ENCODE assay signal across 32 cellular contexts in genomic region chr11:72635931-72636330, GRCh38. TPM values are rescaled to one million over a fixed set of nuclear protein-coding genes. Genes with fewer than 3 reads are reported as not detected.
DNase-seq lines count a peak whose midpoint lies in the region; ATAC-seq, FAIRE-seq and TF ChIP-seq lines count a peak whose summit lies in the region.
"Had no signal": no experiment of that assay in that cellular context is flagged by ENCODE, and none has a peak within 500 bp of the region (broad histone marks: within the 10 kb centered on the region; RNA-seq: fewer than 3 reads in every experiment).

No MANE protein-coding gene starts in this region.

- peaks cover 15% of the 10 kb centered on the region for H3K27me3 Mint-ChIP-seq in GM23338 (ENCODE audit: insufficient read depth, low read depth, poor library complexity)
- peaks cover 11% of the 10 kb centered on the region for H3K27me3 Mint-ChIP-seq in neural progenitor cell (ENCODE audit: insufficient read depth, low read depth)

- H3K4me3 Mint-ChIP-seq in GM23338 = no peak overlapping the region
- peak overlapping the region; percentile 65 for H3K4me3 Mint-ChIP-seq in neural progenitor cell
- H3K4me3 Mint-ChIP-seq: activated naive CD8-positive, alpha-beta T cell treated with anti-CD3 and anti-CD28 coated beads for 36 hours; nephron had no signal

- H3K79me1 ChIP-seq in H1 (ENCODE audit: low read depth, low read length) = no peaks in the 10 kb centered on the region

- 0 out of 2 replicates have a peak overlapping the region, but pooled peaks have one; percentile 33 for H2BK12ac ChIP-seq in H1 (ENCODE audit: low read depth, low read length)

- H2BK120ac ChIP-seq in H1 (replicated peaks; ENCODE audit: low read depth, low read length) = no peak overlapping the region

- TF ChIP-seq EP300 in H1 (IDR thresholded peaks at IDR 0.05; ENCODE audit: borderline replicate concordance in 1 of 2, low read depth in 2 of 2, low read length in 2 of 2) = no peak

- 0 out of 2 replicates have a peak overlapping the region, but pooled peaks have one; percentile 36 for H2BK15ac ChIP-seq in H1 (ENCODE audit: low read length)

- CTCF ChIA-PET in H1 (lab: Charles Lee; ENCODE audit: partially characterized antibody) = interaction anchor here (0.6 to 39.6 kb wide), 14 partner anchors 7 to 165 kb away, joined by 3 to 624 read pairs (median 7); no protein-coding TSS in a partner anchor

- H3K9me3 Mint-ChIP-seq in GM23338 (no peaks in the 10 kb centered on the region), neural progenitor cell (no peaks in the 10 kb centered on the region)
- H3K9me3 Mint-ChIP-seq: activated naive CD8-positive, alpha-beta T cell treated with anti-CD3 and anti-CD28 coated beads for 36 hours; nephron had no signal

- H3K23me2 ChIP-seq in H1 (ENCODE audit: low read depth, low read length) = peaks cover 3% of the 10 kb centered on the region; the same call in 1 of the 2 replicates

- peak overlapping the region; percentile 83; the same call in 1 of the 2 replicates for H2BK20ac ChIP-seq in H1 (ENCODE audit: low read length)

- H3K9ac ChIP-seq in H1 (replicated peaks in 1 of 4; ENCODE audit: extremely low read depth in 1 of 4, low read depth in 3 of 4, low read length in 3 of 4) = no peak overlapping the region
- H3K9ac ChIP-seq in neural progenitor cell = no peak overlapping the region

- H3K79me2 ChIP-seq in GM23338 (replicated peaks; ENCODE audit: insufficient read depth) (no peaks in the 10 kb centered on the region), H1 (ENCODE audit: control insufficient read depth in 1 of 2, insufficient read depth in 2 of 2, low read length in 2 of 2) (no peaks in the 10 kb centered on the region), neural progenitor cell (ENCODE audit: low read depth) (no peaks in the 10 kb centered on the region)

- H3K4me1 Mint-ChIP-seq in GM23338 = peaks cover 41% of the 10 kb centered on the region
- H3K4me1 Mint-ChIP-seq in neural progenitor cell = peaks cover 19% of the 10 kb centered on the region
- H3K4me1 Mint-ChIP-seq: activated naive CD8-positive, alpha-beta T cell treated with anti-CD3 and anti-CD28 coated beads for 36 hours had no signal

- no peak overlapping the region for H3K27ac ChIP-seq in GM23338 (ENCODE audit: low read depth)
- no peak overlapping the region for H3K27ac ChIP-seq in H1 (ENCODE audit: low read depth, low read length)
- H3K27ac ChIP-seq in neural progenitor cell = no peak overlapping the region
- H3K27ac ChIP-seq: ovary, SJCRH30, testis, VCaP had no signal

- H3K36me3 Mint-ChIP-seq in GM23338 (ENCODE audit: low read depth) (no peaks in the 10 kb centered on the region), neural progenitor cell (no peaks in the 10 kb centered on the region)
- H3K36me3 Mint-ChIP-seq: activated naive CD8-positive, alpha-beta T cell treated with anti-CD3 and anti-CD28 coated beads for 36 hours; CD14-positive monocyte had no signal

- ATAC-seq in GM23338 (peak; percentile 80), SK-N-SH treated with all-trans-retinoic acid at 6 μM for 48 hours (no peak), HG03108 (IDR thresholded peaks at IDR 0.05; ENCODE audit: unreplicated experiment) (no peak), GM21529 (IDR thresholded peaks at IDR 0.05; ENCODE audit: unreplicated experiment) (no peak), HG02623 (IDR thresholded peaks at IDR 0.05; ENCODE audit: unreplicated experiment) (no peak)
- ATAC-seq: esophagus mucosa; stimulated activated naive CD8-positive, alpha-beta T cell treated with anti-CD3 and anti-CD28 coated beads, Interleukin-15, Interleukin-2, amounts not matched to agents 100 U/mL and 50 U/mL, for 24 hours had no signal

- H2BK5ac ChIP-seq in H1 (ENCODE audit: low read depth, low read length) = peak overlapping the region; percentile 54; the same call in 1 of the 2 replicates

- H3F3A ChIP-seq in GM23338 (replicated peaks; ENCODE audit: low read depth) (no peaks in the 10 kb centered on the region), neural progenitor cell (ENCODE audit: low read depth) (peaks cover 4% of the 10 kb centered on the region)

- peak; percentile 59 for DNase-seq in GM23338 (ENCODE audit: low spot score)
- DNase-seq in NB4 (ENCODE audit: low read depth) = peak; percentile 73
- no peak for DNase-seq in H1 (ENCODE audit: low read depth in 1 of 2, low spot score in 2 of 2)
- DNase-seq in neural progenitor cell (ENCODE audit: low spot score) = no peak
- DNase-seq: activated CD4-positive, alpha-beta T cell treated with anti-CD3 and anti-CD28 coated beads for 48 hours; activated CD8-positive, alpha-beta memory T cell treated with anti-CD3 and anti-CD28 coated beads for 24 hours; activated effector memory CD4-positive, alpha-beta T cell treated with anti-CD3 and anti-CD28 coated beads, Interleukin-2, amount 50 U/mL, for 16 hours; activated naive CD8-positive, alpha-beta T cell treated with anti-CD3 and anti-CD28 coated beads for 36 hours; activated T-cell treated with anti-CD3 and anti-CD28 coated beads for 4 hours; cortex of kidney; DMS79 treated with DMSO at 0.1 percent for 48 hours; foreskin fibroblast; GF-D8; IMR-90; NCI-H1048; NCI-H1694 treated with DMSO at 0.1 percent for 48 hours; ovary; SJCRH30; stimulated activated CD4-positive, alpha-beta T cell treated with anti-CD3 and anti-CD28 coated beads, Interleukin-2, amount 100 ng/mL, for 24 hours; stimulated activated naive CD8-positive, alpha-beta T cell treated with anti-CD3 and anti-CD28 coated beads, Interleukin-15, Interleukin-2, amounts not matched to agents 100 U/mL and 50 U/mL, for 24 hours; T1000; testis had no signal

- 64% methylated on average over 7 of the region's 7 CpGs; no CpG with 5 or more reads in 1 of the 2 experiments for WGBS in H1 (ENCODE audit: extremely low coverage in 1 of 2, insufficient coverage in 1 of 2, insufficient read length in 1 of 2, insufficient replicate concordance in 2 of 2, low coverage in 1 of 2, low lambda C conversion rate in 2 of 2, missing lambda C conversion rate in 1 of 2), 2 experiments

- H3K9me2 ChIP-seq in GM23338 (ENCODE audit: insufficient read depth) = no peaks in the 10 kb centered on the region

- no peak overlapping the region for H4K91ac ChIP-seq in H1 (replicated peaks; ENCODE audit: insufficient read length, low read length)

- H3K23ac ChIP-seq in H1 (ENCODE audit: insufficient read length) = no peak overlapping the region

- H4K5ac ChIP-seq in H1 (ENCODE audit: insufficient read length, low read depth, low read length) = no peak overlapping the region

- H3K4me2 ChIP-seq in GM23338 (peak overlapping the region; percentile 62), H1 (ENCODE audit: insufficient read depth in 1 of 2, low read depth in 2 of 2, low read length in 2 of 2) (peak overlapping the region in 1 of 2 experiments; percentile 28; a peak in 2 of 4 replicates), neural progenitor cell (no peak overlapping the region)

- H3K27ac Mint-ChIP-seq in GM23338 (no peak overlapping the region), neural progenitor cell (no peak overlapping the region)
- H3K27ac Mint-ChIP-seq: activated naive CD8-positive, alpha-beta T cell treated with anti-CD3 and anti-CD28 coated beads for 36 hours; nephron had no signal

- H2AFZ ChIP-seq in GM23338 (no peak overlapping the region), H1 (ENCODE audit: low read length) (no peak overlapping the region), neural progenitor cell (replicated peaks) (no peak overlapping the region)

- no peak for TF ChIP-seq POLR2A in NB4 (IDR thresholded peaks at IDR 0.05; ENCODE audit: extremely low read depth, insufficient read length)
- TF ChIP-seq POLR2A in H1 (IDR thresholded peaks at IDR 0.05; ENCODE audit: control extremely low read depth in 1 of 2, low read depth in 2 of 2, low read length in 2 of 2) = no peak

- H3K36me3 ChIP-seq in GM23338 (ENCODE audit: insufficient read depth) (no peaks in the 10 kb centered on the region), H1 (ENCODE audit: control insufficient read depth in 2 of 4, insufficient read depth in 4 of 4, low read length in 3 of 4) (no peaks in the 10 kb centered on the region), neural progenitor cell (no peaks in the 10 kb centered on the region)
- H3K36me3 ChIP-seq: ovary, SJCRH30 had no signal

- H4K20me1 ChIP-seq in GM23338 (replicated peaks; ENCODE audit: insufficient read depth) (no peaks in the 10 kb centered on the region), H1 (replicated peaks in 1 of 2; ENCODE audit: control insufficient read depth in 1 of 2, insufficient read depth in 2 of 2, low read length in 2 of 2) (peaks cover 0 to 5% of the 10 kb centered on the region in 2 experiments), neural progenitor cell (ENCODE audit: low read depth) (no peaks in the 10 kb centered on the region)

- peak overlapping the region; percentile 66; the same call in 1 of the 2 replicates for H3K18ac ChIP-seq in H1 (ENCODE audit: extremely low read depth, low read length)

- H3K9me3 ChIP-seq in H1 (ENCODE audit: insufficient read depth in 2 of 2, low read depth in 1 of 2, low read length in 1 of 2) (no peaks in the 10 kb centered on the region), neural progenitor cell (ENCODE audit: low read depth) (no peaks in the 10 kb centered on the region)
- H3K9me3 ChIP-seq: ovary, SJCRH30, testis had no signal

- H3K4ac ChIP-seq in H1 (replicated peaks; ENCODE audit: insufficient read length, low read depth, low read length) = no peak overlapping the region

- H4K8ac ChIP-seq in H1 (ENCODE audit: extremely low read depth, insufficient read depth, low read length) = no peak overlapping the region

- peaks cover 24% of the 10 kb centered on the region for H3K4me1 ChIP-seq in GM23338 (ENCODE audit: insufficient read depth)
- peaks cover 0 to 28% (median 13%) of the 10 kb centered on the region in 4 experiments; a peak in 6 of 7 replicates for H3K4me1 ChIP-seq in H1 (replicated peaks in 1 of 4; ENCODE audit: control insufficient read depth in 3 of 4, insufficient read depth in 4 of 4, low read length in 3 of 4)
- peaks cover 14% of the 10 kb centered on the region for H3K4me1 ChIP-seq in neural progenitor cell
- H3K4me1 ChIP-seq: testis had no signal

- no peak overlapping the region for H3K56ac ChIP-seq in H1 (replicated peaks; ENCODE audit: insufficient read length, low read depth, low read length)

- TF ChIP-seq CTCF in GM23338 (conservative IDR thresholded peaks at IDR 0.05; ENCODE audit: low read depth in 2 of 2) (no peak), NB4 (IDR thresholded peaks at IDR 0.05; ENCODE audit: low read depth, low read length) (no peak), H1 (IDR thresholded peaks at IDR 0.05; ENCODE audit: control extremely low read depth in 1 of 3, insufficient read depth in 1 of 3, low read depth in 1 of 3, low read length in 3 of 3) (no peak), neural progenitor cell (IDR thresholded peaks at IDR 0.05) (no peak)

- FAIRE-seq in H1 (lab: Jason Lieb, UNC) = no peak
- FAIRE-seq: bronchial epithelial cell, RCC 7860 had no signal

- peaks cover 22% of the 10 kb centered on the region for H3K27me3 ChIP-seq in GM23338 (ENCODE audit: insufficient read depth)
- H3K27me3 ChIP-seq in H1 (replicated peaks in 1 of 4; ENCODE audit: control insufficient read depth in 3 of 4, extremely low read depth in 1 of 4, insufficient read depth in 3 of 4, low read length in 3 of 4) = peaks cover 2 to 22% (median 15%) of the 10 kb centered on the region in 4 experiments
- peaks cover 44% of the 10 kb centered on the region for H3K27me3 ChIP-seq in neural progenitor cell
- H3K27me3 ChIP-seq: ovary, testis had no signal

- H2AK5ac ChIP-seq in H1 (ENCODE audit: low read depth, low read length) = no peak overlapping the region

- POLR2A ChIA-PET in H1 (lab: Charles Lee; ENCODE audit: partially characterized antibody) = interaction anchor here (1.5 to 1.7 kb wide), 3 partner anchors 9 to 45 kb away, joined by 5 read pairs; no protein-coding TSS in a partner anchor

- H3K4me3 ChIP-seq in GM23338 = no peak overlapping the region
- H3K4me3 ChIP-seq in NB4 (ENCODE audit: low read depth, low read length) = no peak overlapping the region
- no peak overlapping the region for H3K4me3 ChIP-seq in H1 (ENCODE audit: extremely low read depth in 1 of 4, insufficient read depth in 2 of 4, low read depth in 3 of 4, low read length in 4 of 4)
- H3K4me3 ChIP-seq in neural progenitor cell = no peak overlapping the region
- H3K4me3 ChIP-seq: ovary, SJCRH30, testis had no signal

- no peak overlapping the region for H3K14ac ChIP-seq in H1 (ENCODE audit: insufficient read length)

- no peak for TF ChIP-seq RAD21 in H1 (IDR thresholded peaks at IDR 0.05 in 1 of 2, conservative IDR thresholded peaks at IDR 0.05 in 1 of 2; ENCODE audit: low read depth in 2 of 2, low read length in 2 of 2)

RNA-seq across cellular contexts. Expression of gene PDE2A, which starts 38.3 kb away (rescaled TPM):
- total RNA-seq in GM23338 (2014; rRNA removed; shearing (Covaris generic)) = 8.2 and 16.2 TPM in 2 replicates
- polyA plus RNA-seq in GM23338 (2016; fragmentation: Nextera tagmentation; extraction: Ambion mirVana) = 4.1 and 4.3 TPM in 2 replicates
- 3.4 and 5.0 TPM in 2 replicates for total RNA-seq in H1 (2021; fragmentation: NEBNext Ultra II Directional; extraction: Animal tissue kit (Norgen Biotek cat#: 25700))
- 7.1 and 10.0 TPM in 2 replicates for polyA plus RNA-seq in H1 (2011; rRNA removed)
- 5.7 TPM for polyA plus RNA-seq in H1 (2011; cell fraction: cytosol; rRNA removed)
- 14.6 TPM for polyA plus RNA-seq in H1 (2011; cell fraction: nucleus; rRNA removed)
- polyA plus RNA-seq in H1 (2012, experiment 1 of 2) = 1.8 to 6.8 TPM (median 3.9 TPM) in 4 replicates
- polyA plus RNA-seq in H1 (2012, experiment 2 of 2) = 2.9 TPM
- 4.1 TPM for polyA plus RNA-seq in H1 (2013, experiment 1 of 2)
- polyA plus RNA-seq in H1 (2013, experiment 2 of 2) = 4.8 TPM
- polyA minus RNA-seq in H1 (2011; rRNA and poly(A)+ RNA removed) = 5.9 and 10.1 TPM in 2 replicates
- polyA minus RNA-seq in H1 (2011; cell fraction: cytosol; rRNA and poly(A)+ RNA removed) = 2.1 TPM
- polyA minus RNA-seq in H1 (2011; cell fraction: nucleus; rRNA and poly(A)+ RNA removed) = 6.0 TPM
- 0.11 and 2.3 TPM in 2 replicates for total RNA-seq in neural progenitor cell (ENCODE audit: low replicate concordance)
- total RNA-seq: IMR-90 had no signal

Comparison
In these comparisons a context has a peak if more than half of its experiments do, and no peak if none do; other contexts are left out.
1. DNase-seq: peak in GM23338 (single experiment) and NB4 (single experiment); none in H1 (0 of 2) and neural progenitor cell (single experiment).